In the genomic region with DNA sequence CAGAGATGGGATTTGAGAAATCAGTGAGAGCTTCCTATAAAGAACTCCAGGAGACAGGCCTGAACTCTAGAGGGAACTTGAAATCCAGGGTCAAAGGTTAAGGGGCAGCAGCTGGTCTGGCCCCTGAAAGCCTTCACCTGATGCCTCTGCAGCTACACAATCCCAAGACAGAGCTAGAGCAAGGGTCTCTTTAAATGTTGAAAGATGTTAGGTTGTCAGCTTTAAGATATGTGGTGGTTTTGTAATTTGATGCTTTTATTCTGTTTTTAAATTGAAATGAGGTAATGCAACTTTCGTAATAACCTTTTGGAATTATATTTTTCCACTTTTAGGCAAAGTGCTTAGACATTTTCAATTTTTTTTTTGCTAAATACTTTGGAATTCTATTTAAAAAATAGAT, we compare ENCODE assay signal across 17 cellular contexts. TPM values are rescaled to one million over a fixed set of nuclear protein-coding genes. Genes with fewer than 3 reads are reported as not detected.
DNase-seq lines count a peak whose midpoint lies in the region; ATAC-seq and TF ChIP-seq lines count a peak whose summit lies in the region.
"Had no signal": no experiment of that assay in that cellular context is flagged by ENCODE, and none has a peak within 500 bp of the region (broad histone marks: within the 10 kb centered on the region; RNA-seq: fewer than 3 reads in every experiment).

No MANE protein-coding gene starts in this region.

- no peaks in the 10 kb centered on the region for H3K36me3 Mint-ChIP-seq in activated CD8-positive, alpha-beta T cell treated with anti-CD3 and anti-CD28 coated beads, Interleukin-2, amount 10 ng/mL, durations not matched to agents 7 days and 5 days (ENCODE audit: low read depth)
- no peaks in the 10 kb centered on the region for H3K36me3 Mint-ChIP-seq in activated CD8-positive, alpha-beta T cell treated with anti-CD3 and anti-CD28 coated beads for 36 hours (ENCODE audit: low read depth)
- peaks cover 2% of the 10 kb centered on the region for H3K36me3 Mint-ChIP-seq in activated CD4-positive, alpha-beta memory T cell treated with anti-CD3 and anti-CD28 coated beads for 36 hours
- no peaks in the 10 kb centered on the region for H3K36me3 Mint-ChIP-seq in stimulated activated naive B cell treated with anti-CD40 and anti-IgM and Interleukin-4, amounts not matched to agents 10 μg/mL and 1 μg/mL and 100 μg/mL, for 72 hours

- ATAC-seq in activated CD8-positive, alpha-beta T cell treated with anti-CD3 and anti-CD28 coated beads, Interleukin-2, amount 10 ng/mL, durations not matched to agents 7 days and 5 days, result no peak
- no peak for ATAC-seq in activated CD8-positive, alpha-beta T cell treated with anti-CD3 and anti-CD28 coated beads for 36 hours
- ATAC-seq in stimulated activated naive B cell treated with anti-CD40 and anti-IgM and Interleukin-4, amounts not matched to agents 10 μg/mL and 1 μg/mL and 100 μg/mL, for 72 hours (replicated peaks), result no peak
- no peak for ATAC-seq in GM18907 (IDR thresholded peaks at IDR 0.05; ENCODE audit: unreplicated experiment)
- no peak for ATAC-seq in HG02623 (IDR thresholded peaks at IDR 0.05; ENCODE audit: unreplicated experiment)
- ATAC-seq: A549 had no signal

- peaks cover 42% of the 10 kb centered on the region for H3K27me3 Mint-ChIP-seq in activated CD8-positive, alpha-beta T cell treated with anti-CD3 and anti-CD28 coated beads, Interleukin-2, amount 10 ng/mL, durations not matched to agents 7 days and 5 days (ENCODE audit: low read depth)
- peaks cover 43% of the 10 kb centered on the region for H3K27me3 Mint-ChIP-seq in activated CD8-positive, alpha-beta T cell treated with anti-CD3 and anti-CD28 coated beads for 36 hours
- H3K27me3 Mint-ChIP-seq in activated CD4-positive, alpha-beta memory T cell treated with anti-CD3 and anti-CD28 coated beads for 36 hours, result peaks cover 37% of the 10 kb centered on the region
- H3K27me3 Mint-ChIP-seq in stimulated activated naive B cell treated with anti-CD40 and anti-IgM and Interleukin-4, amounts not matched to agents 10 μg/mL and 1 μg/mL and 100 μg/mL, for 72 hours, result peaks cover 37 to 49% of the 10 kb centered on the region in 2 donors

- DNase-seq in activated CD8-positive, alpha-beta T cell treated with anti-CD3 and anti-CD28 coated beads, Interleukin-2, amount 10 ng/mL, durations not matched to agents 7 days and 5 days, result no peak
- DNase-seq in activated CD8-positive, alpha-beta T cell treated with anti-CD3 and anti-CD28 coated beads for 36 hours, result no peak
- DNase-seq in activated CD4-positive, alpha-beta memory T cell treated with anti-CD3 and anti-CD28 coated beads for 36 hours, result no peak
- DNase-seq in fibroblast of the aortic adventitia (ENCODE audit: low read depth), result peak; percentile 36
- no peak for DNase-seq in stimulated activated naive B cell treated with anti-CD40 and anti-IgM and Interleukin-4, amounts not matched to agents 10 μg/mL and 1 μg/mL and 100 μg/mL, for 72 hours
- DNase-seq in activated CD4-positive, CD25-positive, alpha-beta regulatory T cell (lab: John Stamatoyannopoulos, UW), result no peak
- DNase-seq: activated T-cell treated with anti-CD3 and anti-CD28 coated beads, Interleukin-2, amount 50 U/mL, for 1 hour; DMS 273 treated with DMSO at 0.1 percent for 48 hours; NCI-H2029 treated with DMSO at 0.1 percent for 48 hours; NK-92 treated with Interleukin-12 subunit alpha and Interleukin-12 subunit beta, amount 100 ng/mL, for 24 hours; nucleus accumbens; WERI-Rb-1 had no signal

- intact Hi-C loops in activated CD8-positive, alpha-beta T cell treated with anti-CD3 and anti-CD28 coated beads for 36 hours (cut with micrococcal nuclease), result no loop called here
- intact Hi-C loops in activated CD4-positive, alpha-beta memory T cell treated with anti-CD3 and anti-CD28 coated beads for 36 hours (cut with micrococcal nuclease), result no loop called here

- TF ChIP-seq CTCF in activated CD8-positive, alpha-beta T cell treated with anti-CD3 and anti-CD28 coated beads for 36 hours (IDR thresholded peaks at IDR 0.05), result no peak
- TF ChIP-seq CTCF in fibroblast of the aortic adventitia (IDR thresholded peaks at IDR 0.05; ENCODE audit: insufficient read depth, low read length), result no peak

- POLR2A ChIA-PET in activated CD8-positive, alpha-beta T cell treated with anti-CD3 and anti-CD28 coated beads, Interleukin-2, amount 10 ng/mL, durations not matched to agents 7 days and 5 days (lab: Charles Lee), result no interaction called here
- POLR2A ChIA-PET in activated CD8-positive, alpha-beta T cell treated with anti-CD3 and anti-CD28 coated beads for 36 hours (lab: Charles Lee), result no interaction called here
- POLR2A ChIA-PET in activated CD4-positive, alpha-beta memory T cell treated with anti-CD3 and anti-CD28 coated beads for 36 hours (lab: Charles Lee), result no interaction called here

- no peaks in the 10 kb centered on the region for H3K9me3 Mint-ChIP-seq in activated CD8-positive, alpha-beta T cell treated with anti-CD3 and anti-CD28 coated beads, Interleukin-2, amount 10 ng/mL, durations not matched to agents 7 days and 5 days (ENCODE audit: insufficient read depth)
- no peaks in the 10 kb centered on the region for H3K9me3 Mint-ChIP-seq in activated CD8-positive, alpha-beta T cell treated with anti-CD3 and anti-CD28 coated beads for 36 hours
- H3K9me3 Mint-ChIP-seq in activated CD4-positive, alpha-beta memory T cell treated with anti-CD3 and anti-CD28 coated beads for 36 hours, result no peaks in the 10 kb centered on the region
- no peaks in the 10 kb centered on the region for H3K9me3 Mint-ChIP-seq in stimulated activated naive B cell treated with anti-CD40 and anti-IgM and Interleukin-4, amounts not matched to agents 10 μg/mL and 1 μg/mL and 100 μg/mL, for 72 hours

- peak overlapping the region; percentile 54 for H3K4me3 Mint-ChIP-seq in activated CD8-positive, alpha-beta T cell treated with anti-CD3 and anti-CD28 coated beads, Interleukin-2, amount 10 ng/mL, durations not matched to agents 7 days and 5 days
- H3K4me3 Mint-ChIP-seq in activated CD8-positive, alpha-beta T cell treated with anti-CD3 and anti-CD28 coated beads for 36 hours, result no peak overlapping the region
- peak overlapping the region; percentile 36 for H3K4me3 Mint-ChIP-seq in activated CD4-positive, alpha-beta memory T cell treated with anti-CD3 and anti-CD28 coated beads for 36 hours
- H3K4me3 Mint-ChIP-seq in stimulated activated naive B cell treated with anti-CD40 and anti-IgM and Interleukin-4, amounts not matched to agents 10 μg/mL and 1 μg/mL and 100 μg/mL, for 72 hours, result peak overlapping the region; percentile 50 to 51

- H3K4me1 Mint-ChIP-seq in activated CD8-positive, alpha-beta T cell treated with anti-CD3 and anti-CD28 coated beads, Interleukin-2, amount 10 ng/mL, durations not matched to agents 7 days and 5 days (ENCODE audit: low read depth), result peaks cover 29% of the 10 kb centered on the region
- H3K4me1 Mint-ChIP-seq in activated CD8-positive, alpha-beta T cell treated with anti-CD3 and anti-CD28 coated beads for 36 hours (ENCODE audit: low read depth), result peaks cover 15% of the 10 kb centered on the region
- H3K4me1 Mint-ChIP-seq in activated CD4-positive, alpha-beta memory T cell treated with anti-CD3 and anti-CD28 coated beads for 36 hours (ENCODE audit: low read depth), result peaks cover 22% of the 10 kb centered on the region
- peaks cover 14 to 26% of the 10 kb centered on the region in 2 donors for H3K4me1 Mint-ChIP-seq in stimulated activated naive B cell treated with anti-CD40 and anti-IgM and Interleukin-4, amounts not matched to agents 10 μg/mL and 1 μg/mL and 100 μg/mL, for 72 hours

- no peak overlapping the region for H3K4me3 ChIP-seq in fibroblast of the aortic adventitia (ENCODE audit: low read depth, low read length)
- H3K4me3 ChIP-seq: A549, lung had no signal

- no peak overlapping the region for H3K27ac Mint-ChIP-seq in activated CD8-positive, alpha-beta T cell treated with anti-CD3 and anti-CD28 coated beads, Interleukin-2, amount 10 ng/mL, durations not matched to agents 7 days and 5 days
- H3K27ac Mint-ChIP-seq in activated CD8-positive, alpha-beta T cell treated with anti-CD3 and anti-CD28 coated beads for 36 hours, result no peak overlapping the region
- H3K27ac Mint-ChIP-seq in activated CD4-positive, alpha-beta memory T cell treated with anti-CD3 and anti-CD28 coated beads for 36 hours, result no peak overlapping the region
- no peak overlapping the region for H3K27ac Mint-ChIP-seq in stimulated activated naive B cell treated with anti-CD40 and anti-IgM and Interleukin-4, amounts not matched to agents 10 μg/mL and 1 μg/mL and 100 μg/mL, for 72 hours

- CTCF ChIA-PET in activated CD8-positive, alpha-beta T cell treated with anti-CD3 and anti-CD28 coated beads, Interleukin-2, amount 10 ng/mL, durations not matched to agents 7 days and 5 days (lab: Charles Lee), result interaction anchor here (1.0 to 1.3 kb wide), 3 partner anchors 13 to 58 kb away, joined by 3 to 6 read pairs (median 4); no protein-coding TSS in a partner anchor
- CTCF ChIA-PET in activated CD8-positive, alpha-beta T cell treated with anti-CD3 and anti-CD28 coated beads for 36 hours (lab: Charles Lee), result interaction anchor here (0.7 to 3.8 kb wide), 5 partner anchors 9 to 289 kb away, joined by 3 to 21 read pairs (median 14); a partner anchor contains a TSS
- CTCF ChIA-PET in activated CD4-positive, alpha-beta memory T cell treated with anti-CD3 and anti-CD28 coated beads for 36 hours (lab: Charles Lee), result interaction anchor here (0.6 to 2.4 kb wide), 5 partner anchors 8 to 289 kb away, joined by 3 to 11 read pairs (median 4); no protein-coding TSS in a partner anchor

RNA-seq across cellular contexts. Expression of a gene that starts 2.4 kb away (rescaled TPM):
- total RNA-seq in activated CD8-positive, alpha-beta T cell treated with anti-CD3 and anti-CD28 coated beads, Interleukin-2, amount 10 ng/mL, durations not matched to agents 7 days and 5 days, result not detected
- total RNA-seq in activated CD8-positive, alpha-beta T cell treated with anti-CD3 and anti-CD28 coated beads for 36 hours, result not detected
- not detected for total RNA-seq in activated CD4-positive, alpha-beta memory T cell treated with anti-CD3 and anti-CD28 coated beads for 36 hours
- total RNA-seq in fibroblast of the aortic adventitia (ENCODE audit: low replicate concordance), result not detected in 2 replicates
- total RNA-seq: SK-MEL-5 had no signal

RNA-seq across cellular contexts. Expression of a gene that starts 15.0 kb away (rescaled TPM):
- 1 to 10 TPM; 2.9 to 3.3 TPM for total RNA-seq in activated CD8-positive, alpha-beta T cell treated with anti-CD3 and anti-CD28 coated beads, Interleukin-2, amount 10 ng/mL, durations not matched to agents 7 days and 5 days
- total RNA-seq in activated CD8-positive, alpha-beta T cell treated with anti-CD3 and anti-CD28 coated beads for 36 hours, result 1 to 10 TPM; 2.0 to 2.1 TPM
- total RNA-seq in activated CD4-positive, alpha-beta memory T cell treated with anti-CD3 and anti-CD28 coated beads for 36 hours, result 1 to 10 TPM; 1.2 to 1.6 TPM
- total RNA-seq in fibroblast of the aortic adventitia (ENCODE audit: low replicate concordance), result 1.2 and 7.6 TPM in 2 replicates

RNA-seq across cellular contexts. Expression of a gene that starts 38.4 kb away (rescaled TPM):
- 10 to 100 TPM; 35.1 to 35.3 TPM for total RNA-seq in activated CD8-positive, alpha-beta T cell treated with anti-CD3 and anti-CD28 coated beads, Interleukin-2, amount 10 ng/mL, durations not matched to agents 7 days and 5 days
- total RNA-seq in activated CD8-positive, alpha-beta T cell treated with anti-CD3 and anti-CD28 coated beads for 36 hours, result 10 to 100 TPM; 25.2 to 27.1 TPM
- total RNA-seq in activated CD4-positive, alpha-beta memory T cell treated with anti-CD3 and anti-CD28 coated beads for 36 hours, result 10 to 100 TPM; 31.1 to 32.8 TPM
- total RNA-seq in fibroblast of the aortic adventitia (ENCODE audit: low replicate concordance), result 22.7 and 43.0 TPM in 2 replicates

RNA-seq across cellular contexts. Expression of a gene that starts 50.8 kb away (rescaled TPM):
- under 1 TPM; 0.52 to 0.92 TPM for total RNA-seq in activated CD8-positive, alpha-beta T cell treated with anti-CD3 and anti-CD28 coated beads, Interleukin-2, amount 10 ng/mL, durations not matched to agents 7 days and 5 days
- total RNA-seq in activated CD8-positive, alpha-beta T cell treated with anti-CD3 and anti-CD28 coated beads for 36 hours, result under 1 TPM; 0.90 to 0.94 TPM
- under 1 TPM; 0.43 to 0.73 TPM for total RNA-seq in activated CD4-positive, alpha-beta memory T cell treated with anti-CD3 and anti-CD28 coated beads for 36 hours
- 0.18 TPM in 1 of 2 replicates, not detected in the other for total RNA-seq in fibroblast of the aortic adventitia (ENCODE audit: low replicate concordance)

RNA-seq across cellular contexts. Expression of a gene that starts 51.0 kb away (rescaled TPM):
- 100 to 1,000 TPM; 381 to 396 TPM for total RNA-seq in activated CD8-positive, alpha-beta T cell treated with anti-CD3 and anti-CD28 coated beads, Interleukin-2, amount 10 ng/mL, durations not matched to agents 7 days and 5 days
- total RNA-seq in activated CD8-positive, alpha-beta T cell treated with anti-CD3 and anti-CD28 coated beads for 36 hours, result 100 to 1,000 TPM; 558 to 566 TPM
- total RNA-seq in activated CD4-positive, alpha-beta memory T cell treated with anti-CD3 and anti-CD28 coated beads for 36 hours, result 100 to 1,000 TPM; 540 to 565 TPM
- total RNA-seq in fibroblast of the aortic adventitia (ENCODE audit: low replicate concordance), result 77.2 and 92.0 TPM in 2 replicates
